Comparison of ENCODE assay signal across 1 cellular context in genomic region chr18:35026407-35027061, GRCh38.
TF ChIP-seq lines count a peak whose summit lies in the region.

No MANE protein-coding gene starts in this region.

TF ChIP-seq in IMR-90, 13 proteins besides CTCF, POLR2A, EP300 and RAD21 (continued from another document):
- TF ChIP-seq MAZ (IDR thresholded peaks at IDR 0.05; ENCODE audit: borderline replicate concordance, low read depth, low read length) (no peak), RCOR1 (IDR thresholded peaks at IDR 0.05; ENCODE audit: insufficient replicate concordance, low read length) (no peak), BHLHE40 (IDR thresholded peaks at IDR 0.05; ENCODE audit: low read depth, low read length) (no peak)
